11 cellular contexts compared by ENCODE assay signal in genomic region chr5:123951204-123951977, GRCh38.
DNase-seq lines count a peak whose midpoint lies in the region.
"Had no signal": no experiment of that assay in that cellular context is flagged by ENCODE, and none has a peak within 500 bp of the region (broad histone marks: within the 10 kb centered on the region; RNA-seq: fewer than 3 reads in every experiment).

No MANE protein-coding gene starts in this region.

- DNase-seq in AG08396 (ENCODE audit: low spot score) (peak; percentile 80), HT1080 (ENCODE audit: low read depth) (peak; percentile 95), amniotic stem cell (lab: John Stamatoyannopoulos, UW) (peak; percentile 83), iris pigment epithelial cell (ENCODE audit: low read depth) (peak; percentile 96), head of caudate nucleus (no peak), COLO668 (lab: John Stamatoyannopoulos, UW; ENCODE audit: unreplicated experiment) (no peak)
- no peak for DNase-seq in activated naive CD4-positive, alpha-beta T cell treated with Interleukin-2 at 50 U/mL for 16 hours
- DNase-seq in activated CD4-positive, CD25-positive, alpha-beta regulatory T cell treated with anti-CD3 and anti-CD28 coated beads, Interleukin-2, amount 50 U/mL, for 72 hours = no peak
- DNase-seq: activated CD4-positive, alpha-beta T cell treated with anti-CD3 and anti-CD28 coated beads, Interleukin-2, amount 50 U/mL, for 48 hours; left ventricle myocardium superior; transverse colon had no signal

- intact Hi-C loops in head of caudate nucleus (cut with DNase I) = no loop called here

Comparison
In these comparisons a context has a peak if more than half of its experiments do, and no peak if none do; other contexts are left out.
1. DNase-seq: peak in AG08396 (single experiment), HT1080 (single experiment), amniotic stem cell (single experiment) and iris pigment epithelial cell (single experiment); none in activated naive CD4-positive, alpha-beta T cell treated with Interleukin-2 at 50 U/mL for 16 hours (single experiment), head of caudate nucleus (0 of 42), COLO668 (single experiment) and activated CD4-positive, CD25-positive, alpha-beta regulatory T cell treated with anti-CD3 and anti-CD28 coated beads, Interleukin-2, amount 50 U/mL, for 72 hours (single experiment).